Comparison of ENCODE assay signal across 1 cellular context in the genomic region with DNA sequence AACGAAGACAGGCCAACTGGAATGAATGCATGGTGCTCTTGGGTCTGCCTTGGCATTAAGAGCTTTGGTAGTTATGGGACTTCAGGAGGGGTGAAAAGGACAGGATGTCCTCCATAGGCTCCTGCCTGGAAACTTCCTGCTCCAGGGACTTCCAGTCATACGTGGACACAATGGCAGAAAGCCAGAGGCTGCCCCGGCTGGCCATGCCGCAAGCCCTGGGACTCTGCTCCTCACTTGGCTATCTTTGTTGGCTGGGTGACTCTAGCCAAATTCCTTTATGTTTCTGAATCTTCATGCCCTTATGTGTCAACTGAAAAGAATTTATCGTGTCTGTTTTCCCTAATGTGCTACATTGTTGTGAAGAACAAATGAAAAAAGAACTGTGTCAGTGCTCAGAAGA.
TF ChIP-seq lines count a peak whose summit lies in the region.

No MANE protein-coding gene starts in this region.

TF ChIP-seq in HepG2, 621 proteins besides CTCF, POLR2A, EP300 and RAD21 (continued from another document):
- TF ChIP-seq, protein P1, sequence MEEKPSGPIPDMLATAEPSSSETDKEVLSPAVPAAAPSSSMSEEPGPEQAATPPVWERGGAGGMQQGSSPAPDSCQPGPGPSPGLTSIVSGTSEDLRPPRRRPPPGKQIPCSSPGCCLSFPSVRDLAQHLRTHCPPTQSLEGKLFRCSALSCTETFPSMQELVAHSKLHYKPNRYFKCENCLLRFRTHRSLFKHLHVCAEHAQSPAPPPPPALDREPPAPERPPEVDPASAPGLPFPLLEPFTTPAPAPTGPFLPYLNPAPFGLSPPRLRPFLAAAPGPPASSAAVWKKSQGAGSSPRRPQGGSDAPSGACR (CRISPR knock-in tag; IDR thresholded peaks at IDR 0.05) = no peak
- TF ChIP-seq, protein P2, sequence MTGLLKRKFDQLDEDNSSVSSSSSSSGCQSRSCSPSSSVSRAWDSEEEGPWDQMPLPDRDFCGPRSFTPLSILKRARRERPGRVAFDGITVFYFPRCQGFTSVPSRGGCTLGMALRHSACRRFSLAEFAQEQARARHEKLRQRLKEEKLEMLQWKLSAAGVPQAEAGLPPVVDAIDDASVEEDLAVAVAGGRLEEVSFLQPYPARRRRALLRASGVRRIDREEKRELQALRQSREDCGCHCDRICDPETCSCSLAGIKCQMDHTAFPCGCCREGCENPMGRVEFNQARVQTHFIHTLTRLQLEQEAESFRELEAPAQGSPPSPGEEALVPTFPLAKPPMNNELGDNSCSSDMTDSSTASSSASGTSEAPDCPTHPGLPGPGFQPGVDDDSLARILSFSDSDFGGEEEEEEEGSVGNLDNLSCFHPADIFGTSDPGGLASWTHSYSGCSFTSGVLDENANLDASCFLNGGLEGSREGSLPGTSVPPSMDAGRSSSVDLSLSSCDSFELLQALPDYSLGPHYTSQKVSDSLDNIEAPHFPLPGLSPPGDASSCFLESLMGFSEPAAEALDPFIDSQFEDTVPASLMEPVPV (CRISPR knock-in tag; IDR thresholded peaks at IDR 0.05) = no peak
- no peak for TF ChIP-seq JUNB (CRISPR knock-in tag; IDR thresholded peaks at IDR 0.05; ENCODE audit: borderline replicate concordance)
- no peak for TF ChIP-seq NCOA5 (CRISPR knock-in tag; IDR thresholded peaks at IDR 0.05)
- TF ChIP-seq MIXL1 (CRISPR knock-in tag; IDR thresholded peaks at IDR 0.05) = no peak
- TF ChIP-seq POLR2AphosphoS5 (IDR thresholded peaks at IDR 0.05; ENCODE audit: low read depth, low read length) = no peak
- TF ChIP-seq, protein P3, sequence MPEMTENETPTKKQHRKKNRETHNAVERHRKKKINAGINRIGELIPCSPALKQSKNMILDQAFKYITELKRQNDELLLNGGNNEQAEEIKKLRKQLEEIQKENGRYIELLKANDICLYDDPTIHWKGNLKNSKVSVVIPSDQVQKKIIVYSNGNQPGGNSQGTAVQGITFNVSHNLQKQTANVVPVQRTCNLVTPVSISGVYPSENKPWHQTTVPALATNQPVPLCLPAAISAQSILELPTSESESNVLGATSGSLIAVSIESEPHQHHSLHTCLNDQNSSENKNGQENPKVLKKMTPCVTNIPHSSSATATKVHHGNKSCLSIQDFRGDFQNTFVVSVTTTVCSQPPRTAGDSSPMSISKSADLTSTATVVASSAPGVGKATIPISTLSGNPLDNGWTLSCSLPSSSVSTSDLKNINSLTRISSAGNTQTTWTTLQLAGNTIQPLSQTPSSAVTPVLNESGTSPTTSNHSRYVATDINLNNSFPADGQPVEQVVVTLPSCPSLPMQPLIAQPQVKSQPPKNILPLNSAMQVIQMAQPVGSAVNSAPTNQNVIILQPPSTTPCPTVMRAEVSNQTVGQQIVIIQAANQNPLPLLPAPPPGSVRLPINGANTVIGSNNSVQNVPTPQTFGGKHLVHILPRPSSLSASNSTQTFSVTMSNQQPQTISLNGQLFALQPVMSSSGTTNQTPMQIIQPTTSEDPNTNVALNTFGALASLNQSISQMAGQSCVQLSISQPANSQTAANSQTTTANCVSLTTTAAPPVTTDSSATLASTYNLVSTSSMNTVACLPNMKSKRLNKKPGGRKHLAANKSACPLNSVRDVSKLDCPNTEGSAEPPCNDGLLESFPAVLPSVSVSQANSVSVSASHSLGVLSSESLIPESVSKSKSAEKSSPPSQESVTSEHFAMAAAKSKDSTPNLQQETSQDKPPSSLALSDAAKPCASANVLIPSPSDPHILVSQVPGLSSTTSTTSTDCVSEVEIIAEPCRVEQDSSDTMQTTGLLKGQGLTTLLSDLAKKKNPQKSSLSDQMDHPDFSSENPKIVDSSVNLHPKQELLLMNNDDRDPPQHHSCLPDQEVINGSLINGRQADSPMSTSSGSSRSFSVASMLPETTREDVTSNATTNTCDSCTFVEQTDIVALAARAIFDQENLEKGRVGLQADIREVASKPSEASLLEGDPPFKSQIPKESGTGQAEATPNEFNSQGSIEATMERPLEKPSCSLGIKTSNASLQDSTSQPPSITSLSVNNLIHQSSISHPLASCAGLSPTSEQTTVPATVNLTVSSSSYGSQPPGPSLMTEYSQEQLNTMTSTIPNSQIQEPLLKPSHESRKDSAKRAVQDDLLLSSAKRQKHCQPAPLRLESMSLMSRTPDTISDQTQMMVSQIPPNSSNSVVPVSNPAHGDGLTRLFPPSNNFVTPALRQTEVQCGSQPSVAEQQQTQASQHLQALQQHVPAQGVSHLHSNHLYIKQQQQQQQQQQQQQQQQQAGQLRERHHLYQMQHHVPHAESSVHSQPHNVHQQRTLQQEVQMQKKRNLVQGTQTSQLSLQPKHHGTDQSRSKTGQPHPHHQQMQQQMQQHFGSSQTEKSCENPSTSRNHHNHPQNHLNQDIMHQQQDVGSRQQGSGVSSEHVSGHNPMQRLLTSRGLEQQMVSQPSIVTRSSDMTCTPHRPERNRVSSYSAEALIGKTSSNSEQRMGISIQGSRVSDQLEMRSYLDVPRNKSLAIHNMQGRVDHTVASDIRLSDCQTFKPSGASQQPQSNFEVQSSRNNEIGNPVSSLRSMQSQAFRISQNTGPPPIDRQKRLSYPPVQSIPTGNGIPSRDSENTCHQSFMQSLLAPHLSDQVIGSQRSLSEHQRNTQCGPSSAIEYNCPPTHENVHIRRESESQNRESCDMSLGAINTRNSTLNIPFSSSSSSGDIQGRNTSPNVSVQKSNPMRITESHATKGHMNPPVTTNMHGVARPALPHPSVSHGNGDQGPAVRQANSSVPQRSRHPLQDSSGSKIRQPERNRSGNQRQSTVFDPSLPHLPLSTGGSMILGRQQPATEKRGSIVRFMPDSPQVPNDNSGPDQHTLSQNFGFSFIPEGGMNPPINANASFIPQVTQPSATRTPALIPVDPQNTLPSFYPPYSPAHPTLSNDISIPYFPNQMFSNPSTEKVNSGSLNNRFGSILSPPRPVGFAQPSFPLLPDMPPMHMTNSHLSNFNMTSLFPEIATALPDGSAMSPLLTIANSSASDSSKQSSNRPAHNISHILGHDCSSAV (CRISPR knock-in tag; IDR thresholded peaks at IDR 0.05; ENCODE audit: borderline replicate concordance) = no peak
- no peak for TF ChIP-seq PRPF4 (IDR thresholded peaks at IDR 0.05; ENCODE audit: low read depth, low read length, poor library complexity, severe bottlenecking)
- no peak for TF ChIP-seq SMC3 (IDR thresholded peaks at IDR 0.05; ENCODE audit: low read length)
- TF ChIP-seq, protein P4, sequence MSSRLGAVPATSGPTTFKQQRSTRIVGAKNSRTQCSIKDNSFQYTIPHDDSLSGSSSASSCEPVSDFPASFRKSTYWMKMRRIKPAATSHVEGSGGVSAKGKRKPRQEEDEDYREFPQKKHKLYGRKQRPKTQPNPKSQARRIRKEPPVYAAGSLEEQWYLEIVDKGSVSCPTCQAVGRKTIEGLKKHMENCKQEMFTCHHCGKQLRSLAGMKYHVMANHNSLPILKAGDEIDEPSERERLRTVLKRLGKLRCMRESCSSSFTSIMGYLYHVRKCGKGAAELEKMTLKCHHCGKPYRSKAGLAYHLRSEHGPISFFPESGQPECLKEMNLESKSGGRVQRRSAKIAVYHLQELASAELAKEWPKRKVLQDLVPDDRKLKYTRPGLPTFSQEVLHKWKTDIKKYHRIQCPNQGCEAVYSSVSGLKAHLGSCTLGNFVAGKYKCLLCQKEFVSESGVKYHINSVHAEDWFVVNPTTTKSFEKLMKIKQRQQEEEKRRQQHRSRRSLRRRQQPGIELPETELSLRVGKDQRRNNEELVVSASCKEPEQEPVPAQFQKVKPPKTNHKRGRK (CRISPR knock-in tag; IDR thresholded peaks at IDR 0.05) = no peak
- no peak for TF ChIP-seq EED (CRISPR knock-in tag; IDR thresholded peaks at IDR 0.05)
- TF ChIP-seq, protein P5, sequence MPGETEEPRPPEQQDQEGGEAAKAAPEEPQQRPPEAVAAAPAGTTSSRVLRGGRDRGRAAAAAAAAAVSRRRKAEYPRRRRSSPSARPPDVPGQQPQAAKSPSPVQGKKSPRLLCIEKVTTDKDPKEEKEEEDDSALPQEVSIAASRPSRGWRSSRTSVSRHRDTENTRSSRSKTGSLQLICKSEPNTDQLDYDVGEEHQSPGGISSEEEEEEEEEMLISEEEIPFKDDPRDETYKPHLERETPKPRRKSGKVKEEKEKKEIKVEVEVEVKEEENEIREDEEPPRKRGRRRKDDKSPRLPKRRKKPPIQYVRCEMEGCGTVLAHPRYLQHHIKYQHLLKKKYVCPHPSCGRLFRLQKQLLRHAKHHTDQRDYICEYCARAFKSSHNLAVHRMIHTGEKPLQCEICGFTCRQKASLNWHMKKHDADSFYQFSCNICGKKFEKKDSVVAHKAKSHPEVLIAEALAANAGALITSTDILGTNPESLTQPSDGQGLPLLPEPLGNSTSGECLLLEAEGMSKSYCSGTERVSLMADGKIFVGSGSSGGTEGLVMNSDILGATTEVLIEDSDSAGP (CRISPR knock-in tag; IDR thresholded peaks at IDR 0.05; ENCODE audit: borderline replicate concordance) = no peak
TF ChIP-seq in HepG2: peak in this region for 0.
